11 cellular contexts compared by ENCODE assay signal in genomic region chr15:99438691-99439523, GRCh38.
A peak's percentile ranks its signal among the peaks of the same experiment; 100 is the strongest.
DNase-seq lines count a peak whose midpoint lies in the region; ATAC-seq and TF ChIP-seq lines count a peak whose summit lies in the region.
"Had no signal": no experiment of that assay in that cellular context is flagged by ENCODE, and none has a peak within 500 bp of the region (broad histone marks: within the 10 kb centered on the region; RNA-seq: fewer than 3 reads in every experiment).

No MANE protein-coding gene starts in this region.

- POLR2A ChIA-PET in naive thymus-derived CD8-positive, alpha-beta T cell (lab: Charles Lee): interaction anchor here (0.7 to 4.2 kb wide), 12 partner anchors 9 to 128 kb away, joined by 3 to 35 read pairs (median 5); partner anchors contain the start of gene MEF2A

- peak overlapping the region; percentile 98 for H3K27ac Mint-ChIP-seq in chondrocyte (ENCODE audit: unreplicated experiment)
- H3K27ac Mint-ChIP-seq in naive thymus-derived CD8-positive, alpha-beta T cell: peak overlapping the region; percentile 88 to 100 (median 94)
- H3K27ac Mint-ChIP-seq in type B pancreatic cell: peak overlapping the region; percentile 29

- TF ChIP-seq CTCF in chondrocyte (IDR thresholded peaks at IDR 0.05) (no peak), type B pancreatic cell (conservative IDR thresholded peaks at IDR 0.05) (no peak)

- H3K4me3 Mint-ChIP-seq in chondrocyte (ENCODE audit: unreplicated experiment) (peak overlapping the region; percentile 57), type B pancreatic cell (no peak overlapping the region)
- peak overlapping the region; percentile 60 to 83 (median 78) for H3K4me3 Mint-ChIP-seq in naive thymus-derived CD8-positive, alpha-beta T cell

- no peak for ATAC-seq in Right ventricle myocardium inferior
- no peak for ATAC-seq in Right ventricle myocardium superior (ENCODE audit: poor library complexity)
- ATAC-seq in naive thymus-derived CD8-positive, alpha-beta T cell: peak; percentile 77 to 82

- H3K27me3 Mint-ChIP-seq in chondrocyte (ENCODE audit: low read depth) (no peaks in the 10 kb centered on the region), type B pancreatic cell (no peaks in the 10 kb centered on the region)
- H3K27me3 Mint-ChIP-seq in naive thymus-derived CD8-positive, alpha-beta T cell: no peaks in the 10 kb centered on the region

- H3K36me3 Mint-ChIP-seq in chondrocyte (ENCODE audit: low read depth) (no peaks in the 10 kb centered on the region), type B pancreatic cell (no peaks in the 10 kb centered on the region)
- H3K36me3 Mint-ChIP-seq in naive thymus-derived CD8-positive, alpha-beta T cell: no peaks in the 10 kb centered on the region

- H3K9me3 Mint-ChIP-seq in chondrocyte (ENCODE audit: low read depth): no peaks in the 10 kb centered on the region
- H3K9me3 Mint-ChIP-seq in naive thymus-derived CD8-positive, alpha-beta T cell: no peaks in the 10 kb centered on the region
- H3K9me3 Mint-ChIP-seq in type B pancreatic cell: no peaks in the 10 kb centered on the region

- intact Hi-C loops in Right ventricle myocardium inferior (cut with DNase I) (no loop called here), Right ventricle myocardium superior (cut with DNase I) (no loop called here)

- H3K4me1 Mint-ChIP-seq in chondrocyte (ENCODE audit: low read depth) (peaks cover 77% of the 10 kb centered on the region), type B pancreatic cell (ENCODE audit: unreplicated experiment) (peaks cover 31% of the 10 kb centered on the region)
- peaks cover 32 to 96% (median 91%) of the 10 kb centered on the region in 4 donors for H3K4me1 Mint-ChIP-seq in naive thymus-derived CD8-positive, alpha-beta T cell

- DNase-seq in Right ventricle myocardium inferior (ENCODE audit: missing footprints): peak; percentile 27
- DNase-seq in Right ventricle myocardium superior: no peak
- no peak for DNase-seq in chondrocyte (ENCODE audit: low spot score)
- DNase-seq in naive thymus-derived CD8-positive, alpha-beta T cell: peak in 9 of 10 donors; percentile 41 to 80 (median 59)
- peak; percentile 56 for DNase-seq in type B pancreatic cell (ENCODE audit: extremely low spot score, unreplicated experiment)
- no peak for DNase-seq in NCI-H446 treated with DMSO at 0.1 percent for 48 hours (lab: John Stamatoyannopoulos, UW)
- no peak for DNase-seq in substantia nigra (lab: John Stamatoyannopoulos, UW)
- no peak for DNase-seq in DMS153 (lab: John Stamatoyannopoulos, UW)
- DNase-seq: AML-193; RPMI8226; stimulated activated CD4-positive, alpha-beta T cell treated with anti-CD3 and anti-CD28 coated beads, Interleukin-15, amount 100 ng/mL, for 24 hours had no signal

- no peak overlapping the region for H3K27ac ChIP-seq in substantia nigra (ENCODE audit: low read depth, low read length, poor library complexity, severe bottlenecking)

Comparison
In these comparisons a context has a peak if more than half of its experiments do, and no peak if none do; other contexts are left out.
1. DNase-seq: peak in Right ventricle myocardium inferior (single experiment), naive thymus-derived CD8-positive, alpha-beta T cell (9 of 10) and type B pancreatic cell (single experiment); none in Right ventricle myocardium superior (single experiment), chondrocyte (single experiment), NCI-H446 treated with DMSO at 0.1 percent for 48 hours (single experiment), substantia nigra (0 of 49) and DMS153 (single experiment).
2. ATAC-seq: peak in naive thymus-derived CD8-positive, alpha-beta T cell (2 of 2); none in Right ventricle myocardium inferior (single experiment) and Right ventricle myocardium superior (single experiment).
3. H3K27ac Mint-ChIP-seq: peak in every context shown above with its lines; median percentile 98 in chondrocyte; 94 in naive thymus-derived CD8-positive, alpha-beta T cell; 29 in type B pancreatic cell.